ENCODE assay signal across 1 cellular context in genomic region chr17:2215616-2216364, GRCh38.
TF ChIP-seq lines count a peak whose summit lies in the region.

No MANE protein-coding gene starts in this region.

TF ChIP-seq in GM12878, 131 proteins besides CTCF, POLR2A, EP300 and RAD21 (continued from another document and continues in another):
- no peak for TF ChIP-seq PRDM15 (CRISPR knock-in tag; IDR thresholded peaks at IDR 0.05)
- peak; percentile 18; the same call in 1 of the 2 replicates for TF ChIP-seq MTA2 (IDR thresholded peaks at IDR 0.05; ENCODE audit: low read depth)
- no peak for TF ChIP-seq SP1 (IDR thresholded peaks at IDR 0.05; ENCODE audit: low read depth, low read length)
- TF ChIP-seq NR2F1 (conservative IDR thresholded peaks at IDR 0.05) = no peak
- no peak for TF ChIP-seq MEF2B (IDR thresholded peaks at IDR 0.05; ENCODE audit: partially characterized antibody, poor library complexity, severe bottlenecking)
- TF ChIP-seq, protein P1, sequence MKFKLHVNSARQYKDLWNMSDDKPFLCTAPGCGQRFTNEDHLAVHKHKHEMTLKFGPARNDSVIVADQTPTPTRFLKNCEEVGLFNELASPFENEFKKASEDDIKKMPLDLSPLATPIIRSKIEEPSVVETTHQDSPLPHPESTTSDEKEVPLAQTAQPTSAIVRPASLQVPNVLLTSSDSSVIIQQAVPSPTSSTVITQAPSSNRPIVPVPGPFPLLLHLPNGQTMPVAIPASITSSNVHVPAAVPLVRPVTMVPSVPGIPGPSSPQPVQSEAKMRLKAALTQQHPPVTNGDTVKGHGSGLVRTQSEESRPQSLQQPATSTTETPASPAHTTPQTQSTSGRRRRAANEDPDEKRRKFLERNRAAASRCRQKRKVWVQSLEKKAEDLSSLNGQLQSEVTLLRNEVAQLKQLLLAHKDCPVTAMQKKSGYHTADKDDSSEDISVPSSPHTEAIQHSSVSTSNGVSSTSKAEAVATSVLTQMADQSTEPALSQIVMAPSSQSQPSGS (IDR thresholded peaks at IDR 0.05; ENCODE audit: low read length) = no peak
- peak; percentile 69; the same call in 1 of the 3 replicates for TF ChIP-seq POU2F2 (IDR thresholded peaks at IDR 0.05; ENCODE audit: borderline replicate concordance, low read depth, low read length)
- peak; percentile 72; the same call in 1 of the 2 replicates for TF ChIP-seq SIN3A (IDR thresholded peaks at IDR 0.05; ENCODE audit: low read depth, low read length)
- TF ChIP-seq, protein P2, sequence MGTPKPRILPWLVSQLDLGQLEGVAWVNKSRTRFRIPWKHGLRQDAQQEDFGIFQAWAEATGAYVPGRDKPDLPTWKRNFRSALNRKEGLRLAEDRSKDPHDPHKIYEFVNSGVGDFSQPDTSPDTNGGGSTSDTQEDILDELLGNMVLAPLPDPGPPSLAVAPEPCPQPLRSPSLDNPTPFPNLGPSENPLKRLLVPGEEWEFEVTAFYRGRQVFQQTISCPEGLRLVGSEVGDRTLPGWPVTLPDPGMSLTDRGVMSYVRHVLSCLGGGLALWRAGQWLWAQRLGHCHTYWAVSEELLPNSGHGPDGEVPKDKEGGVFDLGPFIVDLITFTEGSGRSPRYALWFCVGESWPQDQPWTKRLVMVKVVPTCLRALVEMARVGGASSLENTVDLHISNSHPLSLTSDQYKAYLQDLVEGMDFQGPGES (IDR thresholded peaks at IDR 0.05) = no peak
- TF ChIP-seq SUZ12 (IDR thresholded peaks at IDR 0.05; ENCODE audit: unreplicated experiment) = no peak
- no peak; the same call in 1 of the 2 replicates for TF ChIP-seq RUNX3 (IDR thresholded peaks at IDR 0.05; ENCODE audit: low read length)
- peak; percentile 63; the same call in 1 of the 2 replicates for TF ChIP-seq NBN (IDR thresholded peaks at IDR 0.05)
- TF ChIP-seq GATAD2B (conservative IDR thresholded peaks at IDR 0.05; ENCODE audit: low read depth) = no peak
- TF ChIP-seq BCL11A (IDR thresholded peaks at IDR 0.05; ENCODE audit: low read depth, low read length) = 0 out of 2 replicates have a peak, but pooled peaks have one; percentile 10
- TF ChIP-seq IRF5 (IDR thresholded peaks at IDR 0.05; ENCODE audit: borderline replicate concordance) = no peak
- peak; percentile 59; the same call in 1 of the 2 replicates for TF ChIP-seq HDGF (IDR thresholded peaks at IDR 0.05)
- peak; percentile 75 for TF ChIP-seq EED (IDR thresholded peaks at IDR 0.05; ENCODE audit: low read depth)
- no peak for TF ChIP-seq SMAD5 (IDR thresholded peaks at IDR 0.05; ENCODE audit: low read depth)
- TF ChIP-seq NFXL1 (IDR thresholded peaks at IDR 0.05; ENCODE audit: borderline replicate concordance) = no peak
- TF ChIP-seq, protein P3, sequence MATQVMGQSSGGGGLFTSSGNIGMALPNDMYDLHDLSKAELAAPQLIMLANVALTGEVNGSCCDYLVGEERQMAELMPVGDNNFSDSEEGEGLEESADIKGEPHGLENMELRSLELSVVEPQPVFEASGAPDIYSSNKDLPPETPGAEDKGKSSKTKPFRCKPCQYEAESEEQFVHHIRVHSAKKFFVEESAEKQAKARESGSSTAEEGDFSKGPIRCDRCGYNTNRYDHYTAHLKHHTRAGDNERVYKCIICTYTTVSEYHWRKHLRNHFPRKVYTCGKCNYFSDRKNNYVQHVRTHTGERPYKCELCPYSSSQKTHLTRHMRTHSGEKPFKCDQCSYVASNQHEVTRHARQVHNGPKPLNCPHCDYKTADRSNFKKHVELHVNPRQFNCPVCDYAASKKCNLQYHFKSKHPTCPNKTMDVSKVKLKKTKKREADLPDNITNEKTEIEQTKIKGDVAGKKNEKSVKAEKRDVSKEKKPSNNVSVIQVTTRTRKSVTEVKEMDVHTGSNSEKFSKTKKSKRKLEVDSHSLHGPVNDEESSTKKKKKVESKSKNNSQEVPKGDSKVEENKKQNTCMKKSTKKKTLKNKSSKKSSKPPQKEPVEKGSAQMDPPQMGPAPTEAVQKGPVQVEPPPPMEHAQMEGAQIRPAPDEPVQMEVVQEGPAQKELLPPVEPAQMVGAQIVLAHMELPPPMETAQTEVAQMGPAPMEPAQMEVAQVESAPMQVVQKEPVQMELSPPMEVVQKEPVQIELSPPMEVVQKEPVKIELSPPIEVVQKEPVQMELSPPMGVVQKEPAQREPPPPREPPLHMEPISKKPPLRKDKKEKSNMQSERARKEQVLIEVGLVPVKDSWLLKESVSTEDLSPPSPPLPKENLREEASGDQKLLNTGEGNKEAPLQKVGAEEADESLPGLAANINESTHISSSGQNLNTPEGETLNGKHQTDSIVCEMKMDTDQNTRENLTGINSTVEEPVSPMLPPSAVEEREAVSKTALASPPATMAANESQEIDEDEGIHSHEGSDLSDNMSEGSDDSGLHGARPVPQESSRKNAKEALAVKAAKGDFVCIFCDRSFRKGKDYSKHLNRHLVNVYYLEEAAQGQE (IDR thresholded peaks at IDR 0.05; ENCODE audit: low read depth, low read length) = no peak
- TF ChIP-seq, protein P4, sequence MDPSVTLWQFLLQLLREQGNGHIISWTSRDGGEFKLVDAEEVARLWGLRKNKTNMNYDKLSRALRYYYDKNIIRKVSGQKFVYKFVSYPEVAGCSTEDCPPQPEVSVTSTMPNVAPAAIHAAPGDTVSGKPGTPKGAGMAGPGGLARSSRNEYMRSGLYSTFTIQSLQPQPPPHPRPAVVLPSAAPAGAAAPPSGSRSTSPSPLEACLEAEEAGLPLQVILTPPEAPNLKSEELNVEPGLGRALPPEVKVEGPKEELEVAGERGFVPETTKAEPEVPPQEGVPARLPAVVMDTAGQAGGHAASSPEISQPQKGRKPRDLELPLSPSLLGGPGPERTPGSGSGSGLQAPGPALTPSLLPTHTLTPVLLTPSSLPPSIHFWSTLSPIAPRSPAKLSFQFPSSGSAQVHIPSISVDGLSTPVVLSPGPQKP (IDR thresholded peaks at IDR 0.05; ENCODE audit: low read depth, low read length) = peak; percentile 78
- TF ChIP-seq PAX5 (IDR thresholded peaks at IDR 0.05; ENCODE audit: borderline replicate concordance, low read depth, low read length) = no peak
- TF ChIP-seq, protein P5, sequence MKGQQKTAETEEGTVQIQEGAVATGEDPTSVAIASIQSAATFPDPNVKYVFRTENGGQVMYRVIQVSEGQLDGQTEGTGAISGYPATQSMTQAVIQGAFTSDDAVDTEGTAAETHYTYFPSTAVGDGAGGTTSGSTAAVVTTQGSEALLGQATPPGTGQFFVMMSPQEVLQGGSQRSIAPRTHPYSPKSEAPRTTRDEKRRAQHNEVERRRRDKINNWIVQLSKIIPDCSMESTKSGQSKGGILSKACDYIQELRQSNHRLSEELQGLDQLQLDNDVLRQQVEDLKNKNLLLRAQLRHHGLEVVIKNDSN (IDR thresholded peaks at IDR 0.05; ENCODE audit: borderline replicate concordance, extremely low read length, insufficient read depth, low read depth, low read length) = no peak
- TF ChIP-seq TCF7 (IDR thresholded peaks at IDR 0.05; ENCODE audit: borderline replicate concordance) = no peak
- 0 out of 2 replicates have a peak, but pooled peaks have one; percentile 46 for TF ChIP-seq RB1 (IDR thresholded peaks at IDR 0.05; ENCODE audit: borderline replicate concordance)
- TF ChIP-seq RBBP5 (conservative IDR thresholded peaks at IDR 0.05) = no peak
- peak; percentile 81; the same call in 1 of the 2 replicates for TF ChIP-seq STAT1 (conservative IDR thresholded peaks at IDR 0.05)
- no peak for TF ChIP-seq SMAD1 (IDR thresholded peaks at IDR 0.05; ENCODE audit: low read depth, partially characterized antibody)
- TF ChIP-seq KLF5 (IDR thresholded peaks at IDR 0.05; ENCODE audit: partially characterized antibody) = peak; percentile 52
- no peak for TF ChIP-seq HDAC6 (IDR thresholded peaks at IDR 0.05; ENCODE audit: unreplicated experiment)
- TF ChIP-seq LARP7 (IDR thresholded peaks at IDR 0.05) = no peak
- TF ChIP-seq ASH2L (IDR thresholded peaks at IDR 0.05; ENCODE audit: borderline replicate concordance, low read depth) = no peak
- no peak for TF ChIP-seq NR2C1 (IDR thresholded peaks at IDR 0.05)
- TF ChIP-seq ESRRA (IDR thresholded peaks at IDR 0.05; ENCODE audit: low read length) = no peak
- TF ChIP-seq RELA (IDR thresholded peaks at IDR 0.05; ENCODE audit: borderline replicate concordance, partially characterized antibody) = no peak
- TF ChIP-seq WRNIP1 (IDR thresholded peaks at IDR 0.05; ENCODE audit: borderline replicate concordance, low read depth, low read length) = no peak
- TF ChIP-seq SREBF2 (IDR thresholded peaks at IDR 0.05; ENCODE audit: low read length) = no peak
- peak; percentile 75; the same call in 1 of the 2 replicates for TF ChIP-seq ZNF207 (IDR thresholded peaks at IDR 0.05; ENCODE audit: borderline replicate concordance)
- TF ChIP-seq SIX5 (IDR thresholded peaks at IDR 0.05; ENCODE audit: low read depth, low read length, severe bottlenecking) = no peak
- TF ChIP-seq, protein P6, sequence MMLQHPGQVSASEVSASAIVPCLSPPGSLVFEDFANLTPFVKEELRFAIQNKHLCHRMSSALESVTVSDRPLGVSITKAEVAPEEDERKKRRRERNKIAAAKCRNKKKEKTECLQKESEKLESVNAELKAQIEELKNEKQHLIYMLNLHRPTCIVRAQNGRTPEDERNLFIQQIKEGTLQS (IDR thresholded peaks at IDR 0.05; ENCODE audit: borderline replicate concordance, extremely low read depth, low read depth, low read length) = no peak
- TF ChIP-seq NKRF (conservative IDR thresholded peaks at IDR 0.05) = no peak
- no peak for TF ChIP-seq NFYA (IDR thresholded peaks at IDR 0.05; ENCODE audit: borderline replicate concordance, low read depth, low read length)
- TF ChIP-seq RCOR1 (conservative IDR thresholded peaks at IDR 0.05; ENCODE audit: low read depth, low read length) = no peak
- no peak for TF ChIP-seq CBX5 (IDR thresholded peaks at IDR 0.05; ENCODE audit: low read depth)
- no peak for TF ChIP-seq IRF4 (IDR thresholded peaks at IDR 0.05; ENCODE audit: low read depth, low read length)
